In the genomic region with DNA sequence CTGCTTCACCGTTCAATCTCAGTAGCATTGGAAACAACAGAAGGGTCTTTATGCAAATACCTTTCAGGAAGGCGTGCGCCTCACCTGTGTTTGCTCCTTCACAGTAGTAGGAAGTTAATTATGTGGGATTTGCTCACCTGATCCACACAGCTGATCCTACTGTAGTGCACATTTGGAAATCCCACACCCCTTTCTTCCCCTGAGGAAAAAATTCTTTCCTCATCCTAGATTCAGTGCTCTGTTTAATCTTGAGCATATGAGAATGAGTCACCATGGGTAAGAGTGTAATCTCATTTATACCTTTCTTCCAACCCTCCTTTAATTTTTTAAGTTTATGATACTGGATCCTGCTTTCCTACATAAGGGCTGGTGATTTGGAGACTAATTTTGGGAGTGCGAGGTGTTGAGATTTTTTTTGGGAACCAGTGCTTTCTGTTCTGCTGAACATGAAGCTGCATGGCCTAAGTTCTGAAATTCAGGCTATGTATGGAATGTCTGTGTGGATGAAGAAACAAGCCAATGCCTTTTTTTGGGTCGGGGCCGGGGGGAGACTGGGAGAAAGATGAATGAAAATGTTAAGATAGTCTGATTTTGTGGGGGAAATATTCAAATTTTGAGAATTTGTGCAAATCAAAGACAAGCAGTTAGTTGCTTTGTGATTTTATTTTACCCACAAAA, we compare ENCODE assay signal across 12 cellular contexts. TPM values are rescaled to one million over a fixed set of nuclear protein-coding genes. Genes with fewer than 3 reads are reported as not detected.
DNase-seq lines count a peak whose midpoint lies in the region; ATAC-seq and TF ChIP-seq lines count a peak whose summit lies in the region.
"Had no signal": no experiment of that assay in that cellular context is flagged by ENCODE, and none has a peak within 500 bp of the region (broad histone marks: within the 10 kb centered on the region; RNA-seq: fewer than 3 reads in every experiment).

No MANE protein-coding gene starts in this region.

- H3K4me3 ChIP-seq in RWPE2 (ENCODE audit: severe bottlenecking): no peak overlapping the region
- no peak overlapping the region for H3K4me3 ChIP-seq in naive thymus-derived CD4-positive, alpha-beta T cell (ENCODE audit: low read length)

- POLR2A ChIA-PET in naive thymus-derived CD4-positive, alpha-beta T cell (lab: Charles Lee): no interaction called here

- no peaks in the 10 kb centered on the region for H3K9me3 ChIP-seq in RWPE2 (ENCODE audit: severe bottlenecking)
- no peaks in the 10 kb centered on the region for H3K9me3 ChIP-seq in naive thymus-derived CD4-positive, alpha-beta T cell (ENCODE audit: control insufficient read depth in 2 of 3, low read length in 3 of 3)

- H3K9me3 Mint-ChIP-seq in naive thymus-derived CD4-positive, alpha-beta T cell: peaks cover 0 to 3% (median 0%) of the 10 kb centered on the region in 11 donors

- H3K27ac ChIP-seq in RWPE2 (ENCODE audit: poor library complexity, severe bottlenecking) (peak overlapping the region; percentile 94), foreskin keratinocyte (peak overlapping the region; percentile 39)
- no peak overlapping the region for H3K27ac ChIP-seq in naive thymus-derived CD4-positive, alpha-beta T cell (ENCODE audit: low read depth, low read length)

- H3K27me3 ChIP-seq in RWPE2 (ENCODE audit: insufficient read depth, poor library complexity, severe bottlenecking) (no peaks in the 10 kb centered on the region), foreskin keratinocyte (no peaks in the 10 kb centered on the region)
- no peaks in the 10 kb centered on the region for H3K27me3 ChIP-seq in naive thymus-derived CD4-positive, alpha-beta T cell (ENCODE audit: control insufficient read depth in 2 of 2, insufficient read depth in 2 of 2, low read length in 2 of 2)

- DNase-seq in ELR (ENCODE audit: low read depth) (peak; percentile 37), RWPE2 (ENCODE audit: low spot score) (no peak), foreskin keratinocyte (peak; percentile 82 to 91), sciatic nerve (ENCODE audit: low spot score) (no peak), NOMO-1 (lab: John Stamatoyannopoulos, UW; ENCODE audit: unreplicated experiment in 2 of 2) (no peak), NCI-H524 (lab: John Stamatoyannopoulos, UW) (no peak), RPMI8226 (no peak)
- DNase-seq in naive thymus-derived CD4-positive, alpha-beta T cell: no peak
- DNase-seq: activated T-cell treated with anti-CD3 and anti-CD28 coated beads, Interleukin-2, amount 50 U/mL, for 1 hour; DMS 273 treated with DMSO at 0.1 percent for 48 hours; NCI-H146; nucleus accumbens had no signal

- TF ChIP-seq CTCF in RWPE2 (IDR thresholded peaks at IDR 0.05; ENCODE audit: poor library complexity, severe bottlenecking) (no peak), foreskin keratinocyte (conservative IDR thresholded peaks at IDR 0.05) (no peak)

- no peak overlapping the region for H3K27ac Mint-ChIP-seq in naive thymus-derived CD4-positive, alpha-beta T cell

- intact Hi-C loops in sciatic nerve (cut with DNase I): no loop called here
- intact Hi-C loops in naive thymus-derived CD4-positive, alpha-beta T cell (cut with micrococcal nuclease): loop anchor here (5.0 to 10.0 kb wide), 2 partner anchors 168 to 171 kb away; a partner anchor contains a TSS

- H3K27me3 Mint-ChIP-seq in naive thymus-derived CD4-positive, alpha-beta T cell: peaks cover 0 to 20% (median 0%) of the 10 kb centered on the region in 5 donors

- no peaks in the 10 kb centered on the region for H3K36me3 ChIP-seq in RWPE2 (ENCODE audit: low read depth)
- no peaks in the 10 kb centered on the region for H3K36me3 ChIP-seq in naive thymus-derived CD4-positive, alpha-beta T cell (ENCODE audit: control insufficient read depth in 2 of 3, insufficient read depth in 3 of 3, low read length in 3 of 3)

- peaks cover 0 to 11% (median 0%) of the 10 kb centered on the region in 5 donors for H3K36me3 Mint-ChIP-seq in naive thymus-derived CD4-positive, alpha-beta T cell

- peaks cover 77% of the 10 kb centered on the region for H3K4me1 ChIP-seq in RWPE2 (ENCODE audit: insufficient read depth, poor library complexity, severe bottlenecking)
- peaks cover 76% of the 10 kb centered on the region for H3K4me1 ChIP-seq in foreskin keratinocyte
- peaks cover 0 to 9% of the 10 kb centered on the region in 2 donors for H3K4me1 ChIP-seq in naive thymus-derived CD4-positive, alpha-beta T cell (ENCODE audit: control insufficient read depth in 2 of 2, insufficient read depth in 2 of 2, low read length in 2 of 2)

- ATAC-seq in RWPE2 (ENCODE audit: low read depth) (peak; percentile 30; the same call in 1 of the 3 replicates), foreskin keratinocyte (peak; percentile 59), sciatic nerve (peak; percentile 52)
- ATAC-seq in naive thymus-derived CD4-positive, alpha-beta T cell: no peak

- CTCF ChIA-PET in naive thymus-derived CD4-positive, alpha-beta T cell (lab: Charles Lee): no interaction called here

- no peak overlapping the region for H3K4me3 Mint-ChIP-seq in naive thymus-derived CD4-positive, alpha-beta T cell

- peaks cover 14 to 18% (median 17%) of the 10 kb centered on the region in 7 donors for H3K4me1 Mint-ChIP-seq in naive thymus-derived CD4-positive, alpha-beta T cell

RNA-seq across cellular contexts. Expression of a gene that starts 19.0 kb away (rescaled TPM):
- total RNA-seq in foreskin keratinocyte (10.4 and 12.8 TPM in 2 replicates), sciatic nerve (279 TPM)
- polyA plus RNA-seq in foreskin keratinocyte: 1.3 and 1.8 TPM in 2 replicates
- total RNA-seq in naive thymus-derived CD4-positive, alpha-beta T cell: 1 to 10 TPM in 2 of 5 experiments, under 1 TPM in 2, not detected in 1; 0.67 to 6.4 (median 2.2) TPM
- polyA plus RNA-seq in naive thymus-derived CD4-positive, alpha-beta T cell: not detected

Comparison
In these comparisons a context has a peak if more than half of its experiments do, and no peak if none do; other contexts are left out.
1. DNase-seq: peak in ELR (single experiment) and foreskin keratinocyte (2 of 2); none in RWPE2 (single experiment), sciatic nerve (single experiment), NOMO-1 (0 of 2), NCI-H524 (0 of 2), naive thymus-derived CD4-positive, alpha-beta T cell (0 of 9) and RPMI8226 (single experiment).
2. RNA of a gene that starts 19.0 kb away (total RNA-seq): 279 TPM in sciatic nerve (single experiment); 10.4 to 12.8 TPM in foreskin keratinocyte and 0.67 to 6.4 TPM in naive thymus-derived CD4-positive, alpha-beta T cell; every median in the first group is over 10 times any median in the second.